ENCODE assay signal across 22 cellular contexts in the genomic region with DNA sequence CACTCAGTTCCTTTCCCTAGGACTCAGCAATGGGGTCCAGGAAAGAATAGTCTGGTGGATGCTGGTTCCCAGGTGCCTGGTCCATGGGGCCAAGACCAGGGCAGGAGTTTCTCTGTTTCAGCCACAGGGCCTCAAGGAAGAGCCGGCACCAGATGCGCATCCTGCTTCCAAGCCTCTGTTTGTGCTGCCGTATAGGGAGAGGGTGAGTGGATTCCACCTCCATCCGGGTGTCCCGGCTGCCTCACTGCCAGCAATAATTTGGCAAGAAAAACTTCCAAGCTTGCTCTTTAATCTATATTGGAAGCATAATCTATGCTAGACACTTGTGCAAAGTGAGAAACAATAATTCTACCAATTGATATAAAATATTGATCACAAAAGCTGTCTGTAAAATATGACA.
"Had no signal": no experiment of that assay in that cellular context is flagged by ENCODE, and none has a peak within 500 bp of the region (broad histone marks: within the 10 kb centered on the region; RNA-seq: fewer than 3 reads in every experiment).

No MANE protein-coding gene starts in this region.

- H3K79me2 ChIP-seq: parathyroid adenoma had no signal

- H3K36me3 ChIP-seq: heart left ventricle, left lung, neural progenitor cell, neutrophil, suprapubic skin, thoracic aorta, tibial artery, uterus had no signal

- H3K27me3 ChIP-seq: heart left ventricle, left lung, neural progenitor cell, neutrophil, suprapubic skin, tibial artery, uterus had no signal

- ATAC-seq: heart left ventricle; left lung; naive thymus-derived CD8-positive, alpha-beta T cell; psoas muscle; sciatic nerve; stimulated activated naive B cell treated with anti-CD40 and anti-IgM and Interleukin-4, amounts not matched to agents 10 μg/mL and 1 μg/mL and 100 μg/mL, for 72 hours; stimulated activated naive CD8-positive, alpha-beta T cell treated with anti-CD3 and anti-CD28 coated beads, Interleukin-15, Interleukin-2, amounts not matched to agents 100 U/mL and 50 U/mL, for 24 hours had no signal

- H3K9me3 ChIP-seq: left lung, neutrophil, suprapubic skin, thoracic aorta, tibial artery, uterus had no signal

- H3K4me2 ChIP-seq: neural progenitor cell had no signal

- H3K27ac ChIP-seq: heart left ventricle, left lung, neural progenitor cell, neutrophil, parathyroid adenoma, psoas muscle, skin epidermis, suprapubic skin, thoracic aorta, tibial artery, uterus had no signal

- H3K4me1 ChIP-seq: heart left ventricle, neural progenitor cell, parathyroid adenoma, psoas muscle, suprapubic skin, tibial artery, uterus had no signal

- DNase-seq: heart left ventricle; hypothalamus; immature natural killer cell; left lung; naive thymus-derived CD8-positive, alpha-beta T cell; occipital lobe; psoas muscle; stimulated activated CD4-positive, alpha-beta T cell treated with anti-CD3 and anti-CD28 coated beads, Interleukin-12 subunit alpha, Interleukin-12 subunit beta, amount 100 ng/mL, for 4 hours; stimulated activated CD4-positive, alpha-beta T cell treated with anti-CD3 and anti-CD28 coated beads, Interleukin-15, amount 100 ng/mL, for 24 hours; stimulated activated CD4-positive, alpha-beta T cell treated with anti-CD3 and anti-CD28 coated beads, Interleukin-2, amount 100 ng/mL, for 24 hours; stimulated activated CD4-positive, alpha-beta T cell treated with anti-CD3 and anti-CD28 coated beads, Interleukin-4, amount 100 ng/mL, for 1 hour; stimulated activated naive B cell treated with anti-CD40 and anti-IgM and Interleukin-4, amounts not matched to agents 10 μg/mL and 1 μg/mL and 100 μg/mL, for 72 hours; stimulated activated naive CD8-positive, alpha-beta T cell treated with anti-CD3 and anti-CD28 coated beads, Interleukin-15, Interleukin-2, amounts not matched to agents 100 U/mL and 50 U/mL, for 24 hours; tibial artery; uterus had no signal

- H2AFZ ChIP-seq: neural progenitor cell, parathyroid adenoma had no signal

- H3K9ac ChIP-seq: neural progenitor cell, parathyroid adenoma had no signal

- H3K4me3 ChIP-seq: heart left ventricle, left lung, neural progenitor cell, psoas muscle, skin epidermis, suprapubic skin, thoracic aorta, tibial artery, uterus had no signal
